ENCODE assay signal across 12 cellular contexts in the genomic region with DNA sequence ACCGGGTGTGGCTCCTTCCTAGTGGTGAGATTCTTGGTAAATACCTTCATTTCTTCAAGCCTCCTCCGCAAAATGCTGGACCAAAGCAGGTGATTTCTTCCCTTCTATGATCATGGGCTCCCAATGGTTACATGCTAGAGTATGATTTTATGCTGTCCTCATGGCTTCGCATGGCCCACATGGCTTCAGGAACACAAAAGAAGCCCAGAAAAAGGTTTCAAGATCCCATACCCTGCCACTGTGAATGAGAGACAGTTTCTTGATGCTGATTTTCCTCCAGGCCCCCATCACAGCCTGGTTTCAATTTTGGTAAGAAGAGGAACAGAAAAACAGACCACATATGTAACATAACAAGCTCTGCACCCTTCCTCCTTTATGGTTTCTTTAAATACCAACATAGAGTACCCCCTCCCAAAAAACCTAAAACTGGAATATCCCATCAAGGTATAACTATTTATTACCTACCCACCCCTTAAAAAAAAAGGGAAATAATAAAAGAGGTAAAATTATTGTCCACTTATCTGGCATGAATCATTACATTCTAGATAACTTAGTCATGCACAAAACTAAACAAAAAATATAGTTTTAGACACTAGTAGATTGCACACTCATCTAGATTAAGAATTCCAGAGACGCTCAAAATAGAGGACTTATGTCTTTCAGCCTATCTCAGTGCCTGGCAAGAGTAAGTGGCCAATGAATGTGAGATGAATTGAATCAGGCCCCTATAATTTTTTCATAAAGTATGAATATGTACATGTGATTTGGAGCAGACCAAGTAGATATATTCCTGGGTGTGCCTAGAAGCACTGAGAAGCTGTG. TPM values are rescaled to one million over a fixed set of nuclear protein-coding genes. Genes with fewer than 3 reads are reported as not detected.
DNase-seq lines count a peak whose midpoint lies in the region; ATAC-seq, FAIRE-seq and TF ChIP-seq lines count a peak whose summit lies in the region.
"Had no signal": no experiment of that assay in that cellular context is flagged by ENCODE, and none has a peak within 500 bp of the region (broad histone marks: within the 10 kb centered on the region; RNA-seq: fewer than 3 reads in every experiment).

No MANE protein-coding gene starts in this region.

- no peak for FAIRE-seq in RCC 7860 (lab: Jason Lieb, UNC)

- H2BK120ac ChIP-seq in neuronal stem cell (ENCODE audit: low read depth, low read length), result no peak overlapping the region

- no peak overlapping the region for H3K9ac ChIP-seq in neuronal stem cell (ENCODE audit: low read depth, low read length, poor library complexity)
- H3K9ac ChIP-seq: BLaER1, parathyroid adenoma had no signal

- H3K4me2 ChIP-seq in neuronal stem cell (ENCODE audit: insufficient read depth, low read length, poor library complexity, severe bottlenecking), result no peak overlapping the region
- H3K4me2 ChIP-seq: BLaER1 had no signal

- H2BK5ac ChIP-seq in neuronal stem cell (ENCODE audit: low read length), result no peak overlapping the region

- H4K91ac ChIP-seq in neuronal stem cell (ENCODE audit: low read depth, low read length, poor library complexity), result no peak overlapping the region

- H2AFZ ChIP-seq in neuronal stem cell (ENCODE audit: low read length), result no peak overlapping the region
- H2AFZ ChIP-seq: parathyroid adenoma had no signal

- H4K8ac ChIP-seq in neuronal stem cell (ENCODE audit: low read depth, low read length), result no peak overlapping the region

- H3K18ac ChIP-seq in neuronal stem cell (ENCODE audit: low read length), result no peak overlapping the region

- H2BK15ac ChIP-seq in neuronal stem cell (ENCODE audit: low read length), result no peak overlapping the region

- TF ChIP-seq CTCF in GM10248 (IDR thresholded peaks at IDR 0.05; ENCODE audit: control extremely low read depth, extremely low read depth, low read depth, missing control alignments), result no peak

- H3K36me3 ChIP-seq in neuronal stem cell (replicated peaks in 1 of 2; ENCODE audit: control insufficient read depth in 2 of 2, insufficient read depth in 2 of 2, low read length in 2 of 2), result no peaks in the 10 kb centered on the region
- H3K36me3 ChIP-seq: BLaER1 had no signal

- H3K27ac ChIP-seq in neuronal stem cell (replicated peaks; ENCODE audit: low read length), result no peak overlapping the region
- H3K27ac ChIP-seq: BLaER1, parathyroid adenoma, VCaP had no signal

- no peaks in the 10 kb centered on the region for H3K9me3 ChIP-seq in neuronal stem cell (replicated peaks in 1 of 2; ENCODE audit: control insufficient read depth in 2 of 2, insufficient read depth in 1 of 2, low read depth in 1 of 2, low read length in 2 of 2)

- H3K4ac ChIP-seq in neuronal stem cell (ENCODE audit: low read length), result no peak overlapping the region

- H3K4me3 Mint-ChIP-seq in activated CD8-positive, alpha-beta T cell treated with anti-CD3 and anti-CD28 coated beads, Interleukin-2, amount 10 ng/mL, durations not matched to agents 7 days and 5 days, result no peak overlapping the region
- H3K4me3 Mint-ChIP-seq in activated naive CD4-positive, alpha-beta T cell treated with anti-CD3 and anti-CD28 coated beads, Interleukin-2, amount 10 ng/mL, durations not matched to agents 7 days and 5 days, result no peak overlapping the region

- no peak overlapping the region for H2BK12ac ChIP-seq in neuronal stem cell (ENCODE audit: low read length)

- no peak overlapping the region for H3K4me3 ChIP-seq in neuronal stem cell (ENCODE audit: low read length in 2 of 2)
- H3K4me3 ChIP-seq: BLaER1 had no signal

- no peaks in the 10 kb centered on the region for H3K36me3 Mint-ChIP-seq in activated CD8-positive, alpha-beta T cell treated with anti-CD3 and anti-CD28 coated beads, Interleukin-2, amount 10 ng/mL, durations not matched to agents 7 days and 5 days (ENCODE audit: low read depth)
- no peaks in the 10 kb centered on the region for H3K36me3 Mint-ChIP-seq in activated naive CD4-positive, alpha-beta T cell treated with anti-CD3 and anti-CD28 coated beads, Interleukin-2, amount 10 ng/mL, durations not matched to agents 7 days and 5 days
- H3K36me3 Mint-ChIP-seq: brain had no signal

- no peak overlapping the region for H3K14ac ChIP-seq in neuronal stem cell (ENCODE audit: low read length)

- H3K4me1 Mint-ChIP-seq in activated CD8-positive, alpha-beta T cell treated with anti-CD3 and anti-CD28 coated beads, Interleukin-2, amount 10 ng/mL, durations not matched to agents 7 days and 5 days (ENCODE audit: low read depth), result no peaks in the 10 kb centered on the region
- peaks cover 3% of the 10 kb centered on the region for H3K4me1 Mint-ChIP-seq in activated naive CD4-positive, alpha-beta T cell treated with anti-CD3 and anti-CD28 coated beads, Interleukin-2, amount 10 ng/mL, durations not matched to agents 7 days and 5 days

- H2AK5ac ChIP-seq in neuronal stem cell (ENCODE audit: low read depth, low read length), result no peak overlapping the region

- no peak overlapping the region for H3K27ac Mint-ChIP-seq in activated CD8-positive, alpha-beta T cell treated with anti-CD3 and anti-CD28 coated beads, Interleukin-2, amount 10 ng/mL, durations not matched to agents 7 days and 5 days
- no peak overlapping the region for H3K27ac Mint-ChIP-seq in activated naive CD4-positive, alpha-beta T cell treated with anti-CD3 and anti-CD28 coated beads, Interleukin-2, amount 10 ng/mL, durations not matched to agents 7 days and 5 days
- H3K27ac Mint-ChIP-seq: brain had no signal

- H3K27me3 Mint-ChIP-seq in activated CD8-positive, alpha-beta T cell treated with anti-CD3 and anti-CD28 coated beads, Interleukin-2, amount 10 ng/mL, durations not matched to agents 7 days and 5 days (ENCODE audit: low read depth), result peaks cover 39% of the 10 kb centered on the region
- peaks cover 43% of the 10 kb centered on the region for H3K27me3 Mint-ChIP-seq in activated naive CD4-positive, alpha-beta T cell treated with anti-CD3 and anti-CD28 coated beads, Interleukin-2, amount 10 ng/mL, durations not matched to agents 7 days and 5 days

- H3K23ac ChIP-seq in neuronal stem cell (ENCODE audit: low read depth, low read length, poor library complexity), result no peak overlapping the region

- ATAC-seq in GM19467 (IDR thresholded peaks at IDR 0.05; ENCODE audit: unreplicated experiment) (peak; percentile 75), HG03045 (IDR thresholded peaks at IDR 0.05; ENCODE audit: unreplicated experiment) (peak; percentile 82)
- no peak for ATAC-seq in activated CD8-positive, alpha-beta T cell treated with anti-CD3 and anti-CD28 coated beads, Interleukin-2, amount 10 ng/mL, durations not matched to agents 7 days and 5 days

- peak; percentile 59 for DNase-seq in GM10248 (ENCODE audit: extremely low spot score)
- peak; percentile 28 for DNase-seq in RCC 7860 (ENCODE audit: low spot score)
- no peak for DNase-seq in activated CD8-positive, alpha-beta T cell treated with anti-CD3 and anti-CD28 coated beads, Interleukin-2, amount 10 ng/mL, durations not matched to agents 7 days and 5 days
- no peak for DNase-seq in activated naive CD4-positive, alpha-beta T cell treated with anti-CD3 and anti-CD28 coated beads, Interleukin-2, amount 10 ng/mL, durations not matched to agents 7 days and 5 days
- no peak for DNase-seq in NCI-H510A (lab: John Stamatoyannopoulos, UW)
- DNase-seq in neuronal stem cell (ENCODE audit: low spot score), result no peak

- H3K4me1 ChIP-seq in neuronal stem cell (ENCODE audit: control insufficient read depth in 2 of 2, insufficient read depth in 1 of 2, low read depth in 1 of 2, low read length in 2 of 2), result peaks cover 0 to 4% of the 10 kb centered on the region in 2 donors
- H3K4me1 ChIP-seq: BLaER1, parathyroid adenoma had no signal

- H3K9me3 Mint-ChIP-seq in activated CD8-positive, alpha-beta T cell treated with anti-CD3 and anti-CD28 coated beads, Interleukin-2, amount 10 ng/mL, durations not matched to agents 7 days and 5 days (ENCODE audit: insufficient read depth), result no peaks in the 10 kb centered on the region
- no peaks in the 10 kb centered on the region for H3K9me3 Mint-ChIP-seq in activated naive CD4-positive, alpha-beta T cell treated with anti-CD3 and anti-CD28 coated beads, Interleukin-2, amount 10 ng/mL, durations not matched to agents 7 days and 5 days

- no peaks in the 10 kb centered on the region for H3K79me1 ChIP-seq in neuronal stem cell (ENCODE audit: low read depth, low read length)

- WGBS in neuronal stem cell (ENCODE audit: extremely low coverage in 2 of 2, insufficient read length in 2 of 2, insufficient replicate concordance in 1 of 2), 2 donors, result no CpG with 5 or more reads among the region's 4 CpGs

- peaks cover 0 to 14% (median 14%) of the 10 kb centered on the region in 3 experiments for H3K27me3 ChIP-seq in neuronal stem cell (ENCODE audit: control insufficient read depth in 3 of 3, insufficient read depth in 3 of 3, low read depth in 1 of 3, low read length in 3 of 3)

- CTCF ChIA-PET in GM10248 (lab: Yijun Ruan, JAX), result interaction anchor here (0.8 to 6.0 kb wide), 41 partner anchors 12 to 500 kb away, joined by 3 to 68 read pairs (median 6); partner anchors contain the start of gene ADAMTS12
- CTCF ChIA-PET in activated CD8-positive, alpha-beta T cell treated with anti-CD3 and anti-CD28 coated beads, Interleukin-2, amount 10 ng/mL, durations not matched to agents 7 days and 5 days (lab: Charles Lee), result interaction anchor here (0.7 to 3.2 kb wide), 16 partner anchors 10 to 512 kb away, joined by 3 to 31 read pairs (median 5); partner anchors contain the start of gene ADAMTS12
- CTCF ChIA-PET in activated naive CD4-positive, alpha-beta T cell treated with anti-CD3 and anti-CD28 coated beads, Interleukin-2, amount 10 ng/mL, durations not matched to agents 7 days and 5 days (lab: Charles Lee), result interaction anchor here (0.6 to 3.0 kb wide), 15 partner anchors 14 to 501 kb away, joined by 3 to 33 read pairs (median 4); no protein-coding TSS in a partner anchor

- POLR2A ChIA-PET in GM10248 (lab: Yijun Ruan, JAX), result no interaction called here
- POLR2A ChIA-PET in activated CD8-positive, alpha-beta T cell treated with anti-CD3 and anti-CD28 coated beads, Interleukin-2, amount 10 ng/mL, durations not matched to agents 7 days and 5 days (lab: Charles Lee), result no interaction called here

RNA-seq across cellular contexts. Expression of gene RXFP3, which starts 2.3 kb away (rescaled TPM):
- total RNA-seq in activated CD8-positive, alpha-beta T cell treated with anti-CD3 and anti-CD28 coated beads, Interleukin-2, amount 10 ng/mL, durations not matched to agents 7 days and 5 days, result not detected
- polyA plus RNA-seq in neuronal stem cell (2013, experiment 1 of 2), result not detected
- polyA plus RNA-seq in neuronal stem cell (2013, experiment 2 of 2), result not detected

RNA-seq across cellular contexts. Expression of gene ADAMTS12, which starts 42.1 kb away (rescaled TPM):
- not detected for total RNA-seq in activated CD8-positive, alpha-beta T cell treated with anti-CD3 and anti-CD28 coated beads, Interleukin-2, amount 10 ng/mL, durations not matched to agents 7 days and 5 days
- polyA plus RNA-seq in neuronal stem cell (2013, experiment 1 of 2), result 11.1 TPM
- 10.7 TPM for polyA plus RNA-seq in neuronal stem cell (2013, experiment 2 of 2)

RNA-seq across cellular contexts. Expression of gene SLC45A2, which starts 50.6 kb away (rescaled TPM):
- under 1 TPM in 1 of 2 experiments, not detected in 1; 0.34 TPM for total RNA-seq in activated CD8-positive, alpha-beta T cell treated with anti-CD3 and anti-CD28 coated beads, Interleukin-2, amount 10 ng/mL, durations not matched to agents 7 days and 5 days
- polyA plus RNA-seq in neuronal stem cell (2013, experiment 1 of 2), result 0.01 TPM
- polyA plus RNA-seq in neuronal stem cell (2013, experiment 2 of 2), result not detected

Comparison
In these comparisons a context has a peak if more than half of its experiments do, and no peak if none do; other contexts are left out.
1. DNase-seq: peak in GM10248 (single experiment) and RCC 7860 (single experiment); none in activated CD8-positive, alpha-beta T cell treated with anti-CD3 and anti-CD28 coated beads, Interleukin-2, amount 10 ng/mL, durations not matched to agents 7 days and 5 days (single experiment), activated naive CD4-positive, alpha-beta T cell treated with anti-CD3 and anti-CD28 coated beads, Interleukin-2, amount 10 ng/mL, durations not matched to agents 7 days and 5 days (single experiment), NCI-H510A (single experiment) and neuronal stem cell (single experiment).